Comparison of ENCODE assay signal across 3 cellular contexts in genomic region chr12:120989687-120990086, GRCh38.
TF ChIP-seq lines count a peak whose summit lies in the region.

No MANE protein-coding gene starts in this region.

TF ChIP-seq in A549, 52 proteins besides CTCF, POLR2A, EP300 and RAD21:
- no peak for TF ChIP-seq ZSCAN20 (CRISPR knock-in tag; IDR thresholded peaks at IDR 0.05)
- no peak for TF ChIP-seq MAZ (IDR thresholded peaks at IDR 0.05; ENCODE audit: borderline replicate concordance, low read depth, low read length)
- peak; percentile 47; the same call in 1 of the 2 replicates for TF ChIP-seq KDM1A (IDR thresholded peaks at IDR 0.05; ENCODE audit: low read depth)
- no peak for TF ChIP-seq BHLHE40 (IDR thresholded peaks at IDR 0.05; ENCODE audit: low read depth, low read length)
TF ChIP-seq in A549: peak in this region for 1.

TF ChIP-seq in K562, 482 proteins besides CTCF, POLR2A, EP300 and RAD21:
- TF ChIP-seq BCOR (IDR thresholded peaks at IDR 0.05) = peak; percentile 62; the same call in 1 of the 2 replicates
- TF ChIP-seq C11orf30 (IDR thresholded peaks at IDR 0.05; ENCODE audit: low read depth) = no peak
- no peak for TF ChIP-seq ZNF140 (CRISPR knock-in tag; IDR thresholded peaks at IDR 0.05)
- no peak for TF ChIP-seq GTF2F1 (IDR thresholded peaks at IDR 0.05; ENCODE audit: low read depth, low read length)
- TF ChIP-seq ZNF764 (CRISPR knock-in tag; IDR thresholded peaks at IDR 0.05; ENCODE audit: low read depth) = no peak
- no peak for TF ChIP-seq SMAD4 (CRISPR knock-in tag; conservative IDR thresholded peaks at IDR 0.05)
- 0 out of 4 replicates have a peak, but pooled peaks of 1 of the 2 experiments have one; percentile 8 for TF ChIP-seq RCOR1 (IDR thresholded peaks at IDR 0.05; ENCODE audit: borderline replicate concordance in 1 of 2, low read depth in 2 of 2, low read length in 2 of 2)
- no peak for TF ChIP-seq NELFE (IDR thresholded peaks at IDR 0.05; ENCODE audit: insufficient read depth, insufficient read length)
- TF ChIP-seq KDM1A (IDR thresholded peaks at IDR 0.05) = peak in 1 of 2 experiments; percentile 25; a peak in 1 of 4 replicates
- TF ChIP-seq RBM25 (IDR thresholded peaks at IDR 0.05; ENCODE audit: low read depth, low read length, severe bottlenecking) = peak; percentile 69
- no peak for TF ChIP-seq MCM5 (IDR thresholded peaks at IDR 0.05; ENCODE audit: low read depth)
- TF ChIP-seq ELF2 (CRISPR knock-in tag; IDR thresholded peaks at IDR 0.05) = no peak
- TF ChIP-seq ESRRA (IDR thresholded peaks at IDR 0.05; ENCODE audit: borderline replicate concordance, low read depth) = peak; percentile 38; the same call in 1 of the 2 replicates

TF ChIP-seq in liver, 16 proteins besides CTCF, POLR2A, EP300 and RAD21:
- TF ChIP-seq REST (IDR thresholded peaks at IDR 0.05) = no peak
- TF ChIP-seq HNF4A (conservative IDR thresholded peaks at IDR 0.05) = peak; percentile 24 to 72
- no peak for TF ChIP-seq GABPA (IDR thresholded peaks at IDR 0.05 in 1 of 2, conservative IDR thresholded peaks at IDR 0.05 in 1 of 2)
- TF ChIP-seq NR2F2 (IDR thresholded peaks at IDR 0.05) = no peak
- TF ChIP-seq RXRA (IDR thresholded peaks at IDR 0.05) = no peak
- TF ChIP-seq YY1 (IDR thresholded peaks at IDR 0.05) = no peak
- no peak for TF ChIP-seq ATF3 (IDR thresholded peaks at IDR 0.05)
- TF ChIP-seq HNF4G (IDR thresholded peaks at IDR 0.05) = no peak
TF ChIP-seq in liver: peak in this region for 1.
